In genomic region chrX:68940601-68941000, GRCh38 we compare ENCODE assay signal across 16 cellular contexts.
DNase-seq lines count a peak whose midpoint lies in the region; ATAC-seq, FAIRE-seq and TF ChIP-seq lines count a peak whose summit lies in the region.
"Had no signal": no experiment of that assay in that cellular context is flagged by ENCODE, and none has a peak within 500 bp of the region (broad histone marks: within the 10 kb centered on the region; RNA-seq: fewer than 3 reads in every experiment).

No MANE protein-coding gene starts in this region.

- H3K4me2 ChIP-seq in astrocyte (ENCODE audit: low read length) (peak overlapping the region; percentile 5), neuronal stem cell (ENCODE audit: insufficient read depth, low read length, poor library complexity, severe bottlenecking) (no peak overlapping the region)

- H3K18ac ChIP-seq in neuronal stem cell (ENCODE audit: low read length): peak overlapping the region; percentile 19

- H3K9me3 Mint-ChIP-seq in astrocyte (ENCODE audit: unreplicated experiment) (no peaks in the 10 kb centered on the region), endodermal cell (peaks cover 54% of the 10 kb centered on the region)
- H3K9me3 Mint-ChIP-seq in stimulated activated memory B cell treated with anti-CD40 and anti-IgM and Interleukin-4, amounts not matched to agents 10 μg/mL and 1 μg/mL and 100 μg/mL, for 72 hours: no peaks in the 10 kb centered on the region

- no peaks in the 10 kb centered on the region for H3K79me2 ChIP-seq in astrocyte (ENCODE audit: insufficient read depth, low read length)

- H3K27me3 Mint-ChIP-seq in astrocyte (ENCODE audit: low read depth, unreplicated experiment) (no peaks in the 10 kb centered on the region), endodermal cell (ENCODE audit: insufficient read depth) (no peaks in the 10 kb centered on the region)
- H3K27me3 Mint-ChIP-seq in stimulated activated memory B cell treated with anti-CD40 and anti-IgM and Interleukin-4, amounts not matched to agents 10 μg/mL and 1 μg/mL and 100 μg/mL, for 72 hours: peaks cover 13% of the 10 kb centered on the region

- TF ChIP-seq CTCF in astrocyte (IDR thresholded peaks at IDR 0.05; ENCODE audit: insufficient read depth, low read depth, low read length) (no peak), endodermal cell (conservative IDR thresholded peaks at IDR 0.05) (no peak)

- H3K4me3 ChIP-seq in astrocyte (ENCODE audit: insufficient read depth, low read depth, low read length) (no peak overlapping the region), endodermal cell (ENCODE audit: low read length) (no peak overlapping the region), neuronal stem cell (ENCODE audit: low read length in 2 of 2) (no peak overlapping the region)
- H3K4me3 ChIP-seq: BLaER1 treated with 17β-estradiol and CSF1 and Interleukin-3, amounts not matched to agents 10 nM and 100 nM had no signal

- no peaks in the 10 kb centered on the region for H4K20me1 ChIP-seq in astrocyte (ENCODE audit: insufficient read depth, low read length)

- peaks cover 36% of the 10 kb centered on the region for H3K4me1 ChIP-seq in astrocyte (ENCODE audit: insufficient read depth, low read length)
- H3K4me1 ChIP-seq in endodermal cell (ENCODE audit: control insufficient read depth, insufficient read depth, low read length): no peaks in the 10 kb centered on the region
- H3K4me1 ChIP-seq in neuronal stem cell (ENCODE audit: control insufficient read depth in 2 of 2, insufficient read depth in 1 of 2, low read depth in 1 of 2, low read length in 2 of 2): peaks cover 3 to 14% of the 10 kb centered on the region in 2 donors

- no peaks in the 10 kb centered on the region for H3K27me3 ChIP-seq in astrocyte (ENCODE audit: insufficient read depth, low read length)
- H3K27me3 ChIP-seq in endodermal cell (ENCODE audit: control insufficient read depth, insufficient read depth, low read length, poor library complexity, severe bottlenecking): no peaks in the 10 kb centered on the region
- H3K27me3 ChIP-seq in neuronal stem cell (ENCODE audit: control insufficient read depth in 3 of 3, insufficient read depth in 3 of 3, low read depth in 1 of 3, low read length in 3 of 3): peaks cover 0 to 19% (median 0%) of the 10 kb centered on the region in 3 experiments

- H3K27ac ChIP-seq in astrocyte (ENCODE audit: low read depth, low read length) (no peak overlapping the region), endodermal cell (ENCODE audit: low read depth, low read length) (no peak overlapping the region), neuronal stem cell (replicated peaks; ENCODE audit: low read length) (no peak overlapping the region)

- H3K9me3 ChIP-seq in astrocyte (ENCODE audit: insufficient read depth, low read depth, low read length): no peaks in the 10 kb centered on the region
- H3K9me3 ChIP-seq in endodermal cell (ENCODE audit: control insufficient read depth, low read length): no peaks in the 10 kb centered on the region
- no peaks in the 10 kb centered on the region for H3K9me3 ChIP-seq in neuronal stem cell (replicated peaks in 1 of 2; ENCODE audit: control insufficient read depth in 2 of 2, insufficient read depth in 1 of 2, low read depth in 1 of 2, low read length in 2 of 2)
- H3K9me3 ChIP-seq: BLaER1 treated with 17β-estradiol and CSF1 and Interleukin-3, amounts not matched to agents 10 nM and 100 nM had no signal

- FAIRE-seq in astrocyte (lab: Jason Lieb, UNC) (no peak), GM19239 (lab: Jason Lieb, UNC) (no peak)
- FAIRE-seq: H54, HTR-8/SVneo had no signal

- H3K4me3 Mint-ChIP-seq in astrocyte (ENCODE audit: unreplicated experiment) (no peak overlapping the region), endodermal cell (no peak overlapping the region)
- H3K4me3 Mint-ChIP-seq in stimulated activated memory B cell treated with anti-CD40 and anti-IgM and Interleukin-4, amounts not matched to agents 10 μg/mL and 1 μg/mL and 100 μg/mL, for 72 hours: no peak overlapping the region

- H2AK5ac ChIP-seq in neuronal stem cell (ENCODE audit: low read depth, low read length): no peak overlapping the region

- H3K9ac ChIP-seq in astrocyte (ENCODE audit: low read length): no peak overlapping the region
- H3K9ac ChIP-seq in endodermal cell (ENCODE audit: extremely low read depth, low read length, poor library complexity, severe bottlenecking): no peak overlapping the region
- no peak overlapping the region for H3K9ac ChIP-seq in neuronal stem cell (ENCODE audit: low read depth, low read length, poor library complexity)
- H3K9ac ChIP-seq: BLaER1 treated with 17β-estradiol and CSF1 and Interleukin-3, amounts not matched to agents 10 nM and 100 nM had no signal

- H3K36me3 Mint-ChIP-seq in astrocyte (ENCODE audit: low read depth, unreplicated experiment) (no peaks in the 10 kb centered on the region), endodermal cell (ENCODE audit: low read depth) (no peaks in the 10 kb centered on the region)
- no peaks in the 10 kb centered on the region for H3K36me3 Mint-ChIP-seq in stimulated activated memory B cell treated with anti-CD40 and anti-IgM and Interleukin-4, amounts not matched to agents 10 μg/mL and 1 μg/mL and 100 μg/mL, for 72 hours

- H4K8ac ChIP-seq in neuronal stem cell (ENCODE audit: low read depth, low read length): no peak overlapping the region

- no peak overlapping the region for H4K91ac ChIP-seq in neuronal stem cell (ENCODE audit: low read depth, low read length, poor library complexity)

- H3K4ac ChIP-seq in neuronal stem cell (ENCODE audit: low read length): no peak overlapping the region

- H2BK12ac ChIP-seq in neuronal stem cell (ENCODE audit: low read length): no peak overlapping the region

- WGBS in endodermal cell (ENCODE audit: insufficient coverage in 1 of 2, insufficient read length in 1 of 2), 2 experiments: 75% methylated on average over 7 of the region's 7 CpGs; no CpG with 5 or more reads in 1 of the 2 experiments
- WGBS in neuronal stem cell (ENCODE audit: extremely low coverage in 2 of 2, insufficient read length in 2 of 2, insufficient replicate concordance in 1 of 2), 2 donors: no CpG with 5 or more reads among the region's 7 CpGs

- H3K36me3 ChIP-seq in astrocyte (ENCODE audit: insufficient read depth, low read length) (no peaks in the 10 kb centered on the region), endodermal cell (ENCODE audit: control insufficient read depth, insufficient read depth, low read length) (no peaks in the 10 kb centered on the region), neuronal stem cell (replicated peaks in 1 of 2; ENCODE audit: control insufficient read depth in 2 of 2, insufficient read depth in 2 of 2, low read length in 2 of 2) (no peaks in the 10 kb centered on the region)
- H3K36me3 ChIP-seq: BLaER1 treated with 17β-estradiol and CSF1 and Interleukin-3, amounts not matched to agents 10 nM and 100 nM had no signal

- H3K14ac ChIP-seq in neuronal stem cell (ENCODE audit: low read length): no peak overlapping the region

- no peak for ATAC-seq in stimulated activated memory B cell treated with anti-CD40 and anti-IgM and Interleukin-4, amounts not matched to agents 10 μg/mL and 1 μg/mL and 100 μg/mL, for 72 hours

- DNase-seq in astrocyte (ENCODE audit: low read depth) (no peak), endodermal cell (peak; percentile 38), neuronal stem cell (ENCODE audit: low spot score) (no peak), GM19239 (ENCODE audit: insufficient read length, low spot score) (no peak), NOMO-1 treated with dmso at 0.1 percent for 144 hours (lab: John Stamatoyannopoulos, UW; ENCODE audit: unreplicated experiment) (no peak)
- DNase-seq in activated effector memory CD4-positive, alpha-beta T cell treated with anti-CD3 and anti-CD28 coated beads, Interleukin-2, amount 50 U/mL, for 16 hours: no peak
- DNase-seq: DMS 273 treated with DMSO at 0.1 percent for 48 hours, MV-4-11, NCI-H1436, NCI-H2029 treated with DMSO at 0.1 percent for 48 hours, NCI-H510A treated with DMSO at 0.1 percent for 48 hours, SHP77 treated with DMSO at 0.1 percent for 48 hours had no signal

- H2AFZ ChIP-seq in astrocyte (ENCODE audit: low read depth, low read length): no peak overlapping the region
- no peak overlapping the region for H2AFZ ChIP-seq in neuronal stem cell (ENCODE audit: low read length)

- no peak overlapping the region for H2BK120ac ChIP-seq in neuronal stem cell (ENCODE audit: low read depth, low read length)

- H3K4me1 Mint-ChIP-seq in astrocyte (ENCODE audit: low read depth, unreplicated experiment) (peaks cover 14% of the 10 kb centered on the region), endodermal cell (peaks cover 4% of the 10 kb centered on the region)
- no peaks in the 10 kb centered on the region for H3K4me1 Mint-ChIP-seq in stimulated activated memory B cell treated with anti-CD40 and anti-IgM and Interleukin-4, amounts not matched to agents 10 μg/mL and 1 μg/mL and 100 μg/mL, for 72 hours

- H3K79me1 ChIP-seq in neuronal stem cell (ENCODE audit: low read depth, low read length): no peaks in the 10 kb centered on the region

- no peak overlapping the region for H3K23ac ChIP-seq in neuronal stem cell (ENCODE audit: low read depth, low read length, poor library complexity)

- H2BK15ac ChIP-seq in neuronal stem cell (ENCODE audit: low read length): no peak overlapping the region

- no peak overlapping the region for H2BK5ac ChIP-seq in neuronal stem cell (ENCODE audit: low read length)

- H3K27ac Mint-ChIP-seq in astrocyte (ENCODE audit: unreplicated experiment) (no peak overlapping the region), endodermal cell (no peak overlapping the region)
- no peak overlapping the region for H3K27ac Mint-ChIP-seq in stimulated activated memory B cell treated with anti-CD40 and anti-IgM and Interleukin-4, amounts not matched to agents 10 μg/mL and 1 μg/mL and 100 μg/mL, for 72 hours
